8 cellular contexts compared by ENCODE assay signal in genomic region chr15:81292516-81293001, GRCh38. TPM values are rescaled to one million over a fixed set of nuclear protein-coding genes. Genes with fewer than 3 reads are reported as not detected.
A peak's percentile ranks its signal among the peaks of the same experiment; 100 is the strongest.
DNase-seq lines count a peak whose midpoint lies in the region; ATAC-seq and TF ChIP-seq lines count a peak whose summit lies in the region.

No MANE protein-coding gene starts in this region.

- no peak for TF ChIP-seq CTCF in natural killer cell (IDR thresholded peaks at IDR 0.05)
- TF ChIP-seq CTCF in nephron progenitor cell (IDR thresholded peaks at IDR 0.05) = no peak

- H3K4me3 Mint-ChIP-seq in natural killer cell (peak overlapping the region; percentile 60), nephron progenitor cell (no peak overlapping the region)

- intact Hi-C loops in natural killer cell (cut with micrococcal nuclease) = no loop called here

- ATAC-seq in GM18508 (IDR thresholded peaks at IDR 0.05; ENCODE audit: insufficient read depth, unreplicated experiment) (peak; percentile 22), HG02623 (IDR thresholded peaks at IDR 0.05; ENCODE audit: unreplicated experiment) (peak; percentile 33), natural killer cell (no peak), HG03457 (IDR thresholded peaks at IDR 0.05; ENCODE audit: unreplicated experiment) (no peak)

- H3K9me3 Mint-ChIP-seq in natural killer cell (no peaks in the 10 kb centered on the region), nephron progenitor cell (no peaks in the 10 kb centered on the region)

- H3K27ac Mint-ChIP-seq in natural killer cell (peak overlapping the region; percentile 97 to 98), nephron progenitor cell (no peak overlapping the region)

- H3K36me3 Mint-ChIP-seq in natural killer cell (no peaks in the 10 kb centered on the region), nephron progenitor cell (ENCODE audit: low read depth) (no peaks in the 10 kb centered on the region)

- no peaks in the 10 kb centered on the region for H3K27me3 Mint-ChIP-seq in natural killer cell (ENCODE audit: low read depth in 2 of 2)
- peaks cover 14% of the 10 kb centered on the region for H3K27me3 Mint-ChIP-seq in nephron progenitor cell (ENCODE audit: low read depth, poor library complexity)

- DNase-seq in T-helper 22 cell (ENCODE audit: low read depth) = peak; percentile 58
- DNase-seq in natural killer cell = no peak
- no peak for DNase-seq in NCI-H1048 (lab: John Stamatoyannopoulos, UW)
- DNase-seq in T1000 (lab: John Stamatoyannopoulos, UW) = no peak
- no peak for DNase-seq in nephron progenitor cell

- H3K4me1 Mint-ChIP-seq in natural killer cell (peaks cover 64 to 74% of the 10 kb centered on the region in 2 donors), nephron progenitor cell (peaks cover 17% of the 10 kb centered on the region)

RNA-seq across cellular contexts. Expression of gene STARD5, which starts 31.4 kb away (rescaled TPM):
- 1 to 10 TPM; 4.7 to 6.6 (median 6.3) TPM for total RNA-seq in natural killer cell

Comparison
In these comparisons a context has a peak if more than half of its experiments do, and no peak if none do; other contexts are left out.
1. ATAC-seq: peak in GM18508 (single experiment) and HG02623 (single experiment); none in natural killer cell (0 of 3) and HG03457 (single experiment).